ENCODE assay signal across 9 cellular contexts in the genomic region with DNA sequence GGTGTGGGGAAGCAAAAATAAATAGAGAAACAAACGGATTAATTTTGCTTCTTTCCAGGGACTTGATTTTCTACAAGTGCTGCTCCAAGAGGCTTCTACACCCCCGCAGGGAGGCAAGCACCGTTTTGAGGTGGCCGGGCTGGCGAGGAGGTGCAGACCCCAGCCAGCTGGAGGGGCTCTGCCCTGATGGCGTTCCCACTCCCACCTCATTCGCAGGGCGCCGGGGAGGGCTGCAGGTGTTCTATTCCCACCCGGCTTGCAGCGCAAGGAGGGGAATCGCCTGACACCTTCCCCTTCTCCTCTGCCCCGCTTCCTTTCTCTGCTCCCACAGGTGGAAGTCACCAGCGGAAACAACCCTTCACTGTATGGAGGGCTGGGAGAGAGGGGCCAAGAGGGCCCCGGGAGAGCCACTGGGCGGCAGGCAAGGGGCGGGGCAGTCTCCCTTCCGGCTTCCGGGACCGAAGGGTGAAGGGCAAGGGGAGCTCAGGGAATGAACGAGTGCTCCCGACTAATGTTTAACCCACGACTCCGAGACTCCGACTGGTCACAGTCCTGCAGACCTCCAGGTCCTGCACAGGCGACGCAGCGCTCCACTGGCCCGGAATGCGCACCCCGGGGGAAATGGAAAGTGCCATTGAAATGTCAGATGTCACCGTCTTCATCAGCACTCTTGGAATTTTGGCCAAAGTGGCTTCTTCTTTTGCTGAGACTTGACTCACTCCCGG. TPM values are rescaled to one million over a fixed set of nuclear protein-coding genes. Genes with fewer than 3 reads are reported as not detected.
DNase-seq lines count a peak whose midpoint lies in the region; ATAC-seq and TF ChIP-seq lines count a peak whose summit lies in the region.
"Had no signal": no experiment of that assay in that cellular context is flagged by ENCODE, and none has a peak within 500 bp of the region (broad histone marks: within the 10 kb centered on the region; RNA-seq: fewer than 3 reads in every experiment).

No MANE protein-coding gene starts in this region.

- ATAC-seq in GM18511 (IDR thresholded peaks at IDR 0.05; ENCODE audit: unreplicated experiment), result peak; percentile 52
- ATAC-seq in HG02981 (IDR thresholded peaks at IDR 0.05; ENCODE audit: unreplicated experiment), result peak; percentile 25
- ATAC-seq in left ventricle myocardium superior, result peak; percentile 63
- peak; percentile 70 for ATAC-seq in sciatic nerve
- no peak for ATAC-seq in HG02623 (IDR thresholded peaks at IDR 0.05; ENCODE audit: unreplicated experiment)

- H3K9me3 ChIP-seq in NT2/D1 (ENCODE audit: insufficient read depth, low read length), result no peaks in the 10 kb centered on the region; the same call in 1 of the 2 replicates

- peaks cover 8% of the 10 kb centered on the region for H3K4me1 ChIP-seq in NT2/D1 (ENCODE audit: insufficient read depth, insufficient read length)

- intact Hi-C loops in left ventricle myocardium superior (cut with micrococcal nuclease), result no loop called here
- intact Hi-C loops in sciatic nerve (cut with DNase I), result loop anchor here (2.0 kb wide), 1 partner anchor 213 kb away; no protein-coding TSS in a partner anchor

- peak overlapping the region; percentile 74 for H3K9ac ChIP-seq in NT2/D1 (ENCODE audit: insufficient read length, low read depth)

- no peak for TF ChIP-seq CTCF in AG09309 (IDR thresholded peaks at IDR 0.05; ENCODE audit: control insufficient read depth, insufficient read depth, low read depth, low read length, missing control alignments)

- H3K4me3 ChIP-seq in AG09309 (ENCODE audit: control insufficient read depth, low read depth, low read length) (peak overlapping the region; percentile 67), NT2/D1 (ENCODE audit: insufficient read length, low read depth) (peak overlapping the region; percentile 66)

- DNase-seq in AG09309 (ENCODE audit: low read depth) (no peak), NT2/D1 (ENCODE audit: low read depth, low spot score) (peak; percentile 27), left ventricle myocardium superior (peak; percentile 71), sciatic nerve (ENCODE audit: low spot score) (peak; percentile 69)
- peak; percentile 40 for DNase-seq in activated naive CD4-positive, alpha-beta T cell treated with anti-CD3 and anti-CD28 coated beads, Interleukin-2, amount 50 U/mL, for 16 hours

- H3K27me3 ChIP-seq in NT2/D1 (ENCODE audit: insufficient read depth, insufficient read length), result no peaks in the 10 kb centered on the region

- peaks cover 13% of the 10 kb centered on the region for H3K36me3 ChIP-seq in NT2/D1 (ENCODE audit: insufficient read depth, insufficient read length, low read length)

RNA-seq across cellular contexts. Expression of gene TEX35, which starts 29.1 kb away (rescaled TPM):
- total RNA-seq in left ventricle myocardium superior (not detected), sciatic nerve (not detected)
- total RNA-seq: M059J had no signal

RNA-seq across cellular contexts. Expression of gene CLEC20A, which starts 45.2 kb away (rescaled TPM):
- total RNA-seq in left ventricle myocardium superior, result not detected
- total RNA-seq in sciatic nerve, result 3.2 TPM
- total RNA-seq: M059J had no signal
